Comparison of ENCODE assay signal across 16 cellular contexts in the genomic region with DNA sequence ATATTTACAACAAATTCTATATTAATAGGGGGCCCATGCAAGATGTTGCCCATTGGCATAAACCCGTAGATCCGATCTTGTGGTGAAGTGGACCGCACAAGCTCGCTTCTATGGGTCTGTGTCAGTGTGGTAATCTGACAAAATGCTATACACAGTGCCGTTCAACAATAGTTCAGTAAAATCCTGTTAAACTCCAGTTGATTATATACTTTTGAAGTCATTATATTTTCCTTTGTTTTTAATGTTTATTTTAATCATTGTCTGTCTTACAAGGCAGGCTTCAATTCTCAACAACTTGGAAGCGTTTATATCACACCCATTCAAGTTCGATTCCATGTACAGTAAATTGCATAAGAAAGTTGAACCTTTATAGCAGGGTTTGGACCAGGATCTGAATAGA.
DNase-seq lines count a peak whose midpoint lies in the region; ATAC-seq, FAIRE-seq and TF ChIP-seq lines count a peak whose summit lies in the region.
"Had no signal": no experiment of that assay in that cellular context is flagged by ENCODE, and none has a peak within 500 bp of the region (broad histone marks: within the 10 kb centered on the region; RNA-seq: fewer than 3 reads in every experiment).

No MANE protein-coding gene starts in this region.

- peak overlapping the region; percentile 57 for H3K4me3 ChIP-seq in fibroblast of mammary gland (ENCODE audit: control insufficient read depth, low read depth, low read length)
- H3K4me3 ChIP-seq in skeletal muscle satellite cell (ENCODE audit: low read length), result no peak overlapping the region
- H3K4me3 ChIP-seq: K562 had no signal

- POLR2A ChIA-PET in activated CD4-positive, alpha-beta T cell treated with anti-CD3 and anti-CD28 coated beads, Interleukin-2, amount 10 ng/mL, durations not matched to agents 7 days and 5 days (lab: Charles Lee), result no interaction called here

- H3K9ac ChIP-seq in skeletal muscle satellite cell (ENCODE audit: low read depth, low read length), result no peak overlapping the region

- FAIRE-seq in G401.6 (lab: Jason Lieb, UNC), result peak; percentile 65
- FAIRE-seq: D721Med, K562 had no signal

- H3K4me2 ChIP-seq in skeletal muscle satellite cell (ENCODE audit: low read length), result peak overlapping the region; percentile 90

- H3K4me1 ChIP-seq in skeletal muscle satellite cell (ENCODE audit: control insufficient read depth, insufficient read depth, low read length), result peaks cover 31% of the 10 kb centered on the region

- no peaks in the 10 kb centered on the region for H3K36me3 Mint-ChIP-seq in activated CD4-positive, alpha-beta T cell treated with anti-CD3 and anti-CD28 coated beads, Interleukin-2, amount 10 ng/mL, durations not matched to agents 7 days and 5 days (ENCODE audit: low read depth)
- H3K36me3 Mint-ChIP-seq: CD8-positive, alpha-beta T cell had no signal

- no peaks in the 10 kb centered on the region for H3K4me1 Mint-ChIP-seq in activated CD4-positive, alpha-beta T cell treated with anti-CD3 and anti-CD28 coated beads, Interleukin-2, amount 10 ng/mL, durations not matched to agents 7 days and 5 days

- no peaks in the 10 kb centered on the region for H3K9me3 Mint-ChIP-seq in activated CD4-positive, alpha-beta T cell treated with anti-CD3 and anti-CD28 coated beads, Interleukin-2, amount 10 ng/mL, durations not matched to agents 7 days and 5 days

- H3K4me3 Mint-ChIP-seq in activated CD4-positive, alpha-beta T cell treated with anti-CD3 and anti-CD28 coated beads, Interleukin-2, amount 10 ng/mL, durations not matched to agents 7 days and 5 days, result no peak overlapping the region
- H3K4me3 Mint-ChIP-seq: CD8-positive, alpha-beta T cell had no signal

- no peaks in the 10 kb centered on the region for H3K27me3 ChIP-seq in skeletal muscle satellite cell (ENCODE audit: control insufficient read depth, insufficient read depth, low read length)

- H3K9me3 ChIP-seq in skeletal muscle satellite cell (replicated peaks; ENCODE audit: low read length), result no peaks in the 10 kb centered on the region

- peaks cover 6% of the 10 kb centered on the region for H3K36me3 ChIP-seq in skeletal muscle satellite cell (ENCODE audit: insufficient read depth, low read length)

- H3K27ac ChIP-seq in VCaP, result peak overlapping the region; percentile 91
- H3K27ac ChIP-seq: HL-60 had no signal

- DNase-seq in fibroblast of mammary gland (ENCODE audit: low read depth) (peak; percentile 54), activated gamma-delta T cell (lab: John Stamatoyannopoulos, UW) (no peak)
- no peak for DNase-seq in activated CD4-positive, alpha-beta T cell treated with anti-CD3 and anti-CD28 coated beads, Interleukin-2, amount 10 ng/mL, durations not matched to agents 7 days and 5 days
- DNase-seq: CD8-positive, alpha-beta T cell; GF-D8; NCI-H1092; NCI-H1694; NCI-H2107; PC-3 had no signal

- H3K27ac Mint-ChIP-seq in activated CD4-positive, alpha-beta T cell treated with anti-CD3 and anti-CD28 coated beads, Interleukin-2, amount 10 ng/mL, durations not matched to agents 7 days and 5 days, result no peak overlapping the region
- H3K27ac Mint-ChIP-seq: CD8-positive, alpha-beta T cell had no signal

- ATAC-seq in HG03139 (IDR thresholded peaks at IDR 0.05; ENCODE audit: unreplicated experiment), result no peak
- ATAC-seq: CD8-positive, alpha-beta T cell; K562; PC-3 had no signal

- CTCF ChIA-PET in activated CD4-positive, alpha-beta T cell treated with anti-CD3 and anti-CD28 coated beads, Interleukin-2, amount 10 ng/mL, durations not matched to agents 7 days and 5 days (lab: Charles Lee), result no interaction called here

- TF ChIP-seq CTCF in VCaP (conservative IDR thresholded peaks at IDR 0.05) (no peak), fibroblast of mammary gland (conservative IDR thresholded peaks at IDR 0.05; ENCODE audit: control insufficient read depth, insufficient read depth, low read depth, low read length) (no peak)

- H3K27me3 Mint-ChIP-seq in activated CD4-positive, alpha-beta T cell treated with anti-CD3 and anti-CD28 coated beads, Interleukin-2, amount 10 ng/mL, durations not matched to agents 7 days and 5 days, result no peaks in the 10 kb centered on the region
